In genomic region chr7:55063633-55064032, GRCh38 we compare ENCODE assay signal across 13 cellular contexts. TPM values are rescaled to one million over a fixed set of nuclear protein-coding genes. Genes with fewer than 3 reads are reported as not detected.
A peak's percentile ranks its signal among the peaks of the same experiment; 100 is the strongest.
DNase-seq lines count a peak whose midpoint lies in the region; ATAC-seq and TF ChIP-seq lines count a peak whose summit lies in the region.
"Had no signal": no experiment of that assay in that cellular context is flagged by ENCODE, and none has a peak within 500 bp of the region (broad histone marks: within the 10 kb centered on the region; RNA-seq: fewer than 3 reads in every experiment).

No MANE protein-coding gene starts in this region.

- H3K27me3 ChIP-seq in ACC112 (ENCODE audit: insufficient read depth, low read length), result no peaks in the 10 kb centered on the region
- no peaks in the 10 kb centered on the region for H3K27me3 ChIP-seq in lower lobe of right lung (ENCODE audit: low read depth)
- H3K27me3 ChIP-seq: pancreas had no signal

- H3K27ac ChIP-seq in ACC112 (ENCODE audit: low read depth, low read length) (peak overlapping the region; percentile 97), lower lobe of right lung (no peak overlapping the region), coronary artery (no peak overlapping the region)
- H3K27ac ChIP-seq: HL-60, pancreas had no signal

- H3K4me3 Mint-ChIP-seq in brain, result no peak overlapping the region
- H3K4me3 Mint-ChIP-seq: activated naive CD8-positive, alpha-beta T cell treated with anti-CD3 and anti-CD28 coated beads, Interleukin-2, amount 10 ng/mL, durations not matched to agents 7 days and 5 days; mesothelial cell of epicardium had no signal

- no peak overlapping the region for H2AFZ ChIP-seq in ACC112 (ENCODE audit: low read length, unreplicated experiment)

- H3K79me2 ChIP-seq in ACC112 (ENCODE audit: control insufficient read depth, insufficient read depth, low read length, unreplicated experiment), result peaks cover 70% of the 10 kb centered on the region

- H3K4me3 ChIP-seq in ACC112 (ENCODE audit: low read depth, low read length), result no peak overlapping the region
- no peak overlapping the region for H3K4me3 ChIP-seq in lower lobe of right lung
- H3K4me3 ChIP-seq in coronary artery, result no peak overlapping the region
- H3K4me3 ChIP-seq: pancreas had no signal

- H3K9me3 Mint-ChIP-seq in brain, result peaks cover 0 to 2% (median 0%) of the 10 kb centered on the region in 5 experiments
- H3K9me3 Mint-ChIP-seq: activated naive CD8-positive, alpha-beta T cell treated with anti-CD3 and anti-CD28 coated beads, Interleukin-2, amount 10 ng/mL, durations not matched to agents 7 days and 5 days; mesothelial cell of epicardium had no signal

- H3K27me3 Mint-ChIP-seq in brain, result no peaks in the 10 kb centered on the region

- peaks cover 87% of the 10 kb centered on the region for H3K4me1 ChIP-seq in ACC112 (ENCODE audit: control insufficient read depth, insufficient read depth, low read length, unreplicated experiment)
- peaks cover 48% of the 10 kb centered on the region for H3K4me1 ChIP-seq in lower lobe of right lung

- TF ChIP-seq CTCF in brain (conservative IDR thresholded peaks at IDR 0.05), result no peak
- no peak for TF ChIP-seq CTCF in lower lobe of right lung (IDR thresholded peaks at IDR 0.05)
- no peak for TF ChIP-seq CTCF in coronary artery (IDR thresholded peaks at IDR 0.05)

- DNase-seq in LHCN-M2 (ENCODE audit: low read depth), result peak; percentile 90
- peak; percentile 77 for DNase-seq in kidney glomerular epithelial cell (lab: John Stamatoyannopoulos, UW)
- no peak for DNase-seq in lower lobe of right lung
- no peak for DNase-seq in coronary artery (ENCODE audit: low spot score)
- no peak for DNase-seq in dermis blood vessel endothelial cell
- DNase-seq: activated naive CD8-positive, alpha-beta T cell treated with anti-CD3 and anti-CD28 coated beads, Interleukin-2, amount 10 ng/mL, durations not matched to agents 7 days and 5 days; pancreas; stimulated activated CD4-positive, alpha-beta T cell treated with anti-CD3 and anti-CD28 coated beads, Interleukin-15, amount 100 ng/mL, for 24 hours had no signal

- peaks cover 85% of the 10 kb centered on the region for H3K4me1 Mint-ChIP-seq in brain
- H3K4me1 Mint-ChIP-seq: activated naive CD8-positive, alpha-beta T cell treated with anti-CD3 and anti-CD28 coated beads, Interleukin-2, amount 10 ng/mL, durations not matched to agents 7 days and 5 days had no signal

- H3K9me3 ChIP-seq in lower lobe of right lung, result no peaks in the 10 kb centered on the region
- H3K9me3 ChIP-seq: pancreas had no signal

- H3K27ac Mint-ChIP-seq in brain, result peak overlapping the region in 4 of 5 experiments; percentile 7 to 37 (median 18)
- H3K27ac Mint-ChIP-seq: activated naive CD8-positive, alpha-beta T cell treated with anti-CD3 and anti-CD28 coated beads, Interleukin-2, amount 10 ng/mL, durations not matched to agents 7 days and 5 days had no signal

- H3K36me3 Mint-ChIP-seq in brain, result no peaks in the 10 kb centered on the region
- H3K36me3 Mint-ChIP-seq: activated naive CD8-positive, alpha-beta T cell treated with anti-CD3 and anti-CD28 coated beads, Interleukin-2, amount 10 ng/mL, durations not matched to agents 7 days and 5 days; mesothelial cell of epicardium had no signal

- intact Hi-C loops in lower lobe of right lung (cut with DNase I), result no loop called here

- 0 out of 2 replicates have a peak, but pooled peaks cover 7% of the 10 kb centered on the region for H3K36me3 ChIP-seq in ACC112 (ENCODE audit: insufficient read depth, low read length)
- no peaks in the 10 kb centered on the region for H3K36me3 ChIP-seq in lower lobe of right lung
- H3K36me3 ChIP-seq: pancreas had no signal

- ATAC-seq in lower lobe of right lung (no peak), HG03460 (IDR thresholded peaks at IDR 0.05; ENCODE audit: unreplicated experiment) (no peak)
- ATAC-seq: pancreas had no signal

RNA-seq across cellular contexts. Expression of gene EGFR, which starts 44.8 kb away (rescaled TPM):
- total RNA-seq in LHCN-M2 (2014; rRNA removed) (78.7 and 94.1 TPM in 2 replicates), lower lobe of right lung (62.7 TPM), dermis blood vessel endothelial cell (0.56 and 0.85 TPM in 2 replicates)
- polyA plus RNA-seq in LHCN-M2 (2012), result 26.0 TPM
- 15.0 TPM for polyA plus RNA-seq in brain (ENCODE audit: insufficient read depth, low read depth, low replicate concordance)
- total RNA-seq: activated naive CD8-positive, alpha-beta T cell treated with anti-CD3 and anti-CD28 coated beads, Interleukin-2, amount 10 ng/mL, durations not matched to agents 7 days and 5 days had no signal

Comparison
In these comparisons a context has a peak if more than half of its experiments do, and no peak if none do; other contexts are left out.
1. DNase-seq: peak in LHCN-M2 (single experiment) and kidney glomerular epithelial cell (single experiment); none in lower lobe of right lung (single experiment), coronary artery (single experiment) and dermis blood vessel endothelial cell (single experiment).
2. RNA of gene EGFR, which starts 44.8 kb away (total RNA-seq): 78.7 to 94.1 TPM in LHCN-M2 and 62.7 TPM in lower lobe of right lung (single experiment); 0.56 to 0.85 TPM in dermis blood vessel endothelial cell; every median in the first group is over 10 times any median in the second.